In genomic region chr7:45034710-45035109, GRCh38 we compare ENCODE assay signal across 12 cellular contexts. TPM values are rescaled to one million over a fixed set of nuclear protein-coding genes. Genes with fewer than 3 reads are reported as not detected.
A peak's percentile ranks its signal among the peaks of the same experiment; 100 is the strongest.
DNase-seq lines count a peak whose midpoint lies in the region; ATAC-seq and TF ChIP-seq lines count a peak whose summit lies in the region.
"Not testable (repeated sequence)": the region's sequence is repeated elsewhere in the genome, so short reads cannot be mapped to it uniquely, and the experiment has no call there.
"Had no signal": no experiment of that assay in that cellular context is flagged by ENCODE, and none has a peak within 500 bp of the region (broad histone marks: within the 10 kb centered on the region; RNA-seq: fewer than 3 reads in every experiment).

No MANE protein-coding gene starts in this region.

- peaks cover 42% of the 10 kb centered on the region for H3K36me3 Mint-ChIP-seq in T-cell
- not testable (repeated sequence) for H3K36me3 Mint-ChIP-seq in activated naive CD4-positive, alpha-beta T cell treated with anti-CD3 and anti-CD28 coated beads, Interleukin-2, amount 50 U/mL, for 24 hours
- H3K36me3 Mint-ChIP-seq in effector memory CD8-positive, alpha-beta T cell (ENCODE audit: insufficient read depth): peaks cover 61% of the 10 kb centered on the region
- peaks cover 5 to 77% (median 15%) of the 10 kb centered on the region in 3 donors for H3K36me3 Mint-ChIP-seq in naive thymus-derived CD8-positive, alpha-beta T cell

- CTCF ChIA-PET in T-cell (lab: Charles Lee): interaction anchor here (0.7 to 2.1 kb wide), 3 partner anchors 42 to 243 kb away, joined by 4 to 14 read pairs (median 4); no protein-coding TSS in a partner anchor

- H3K27ac Mint-ChIP-seq in T-cell: peak overlapping the region; percentile 46 to 48
- peak overlapping the region; percentile 54 for H3K27ac Mint-ChIP-seq in activated naive CD4-positive, alpha-beta T cell treated with anti-CD3 and anti-CD28 coated beads, Interleukin-2, amount 50 U/mL, for 24 hours
- H3K27ac Mint-ChIP-seq in effector memory CD8-positive, alpha-beta T cell: peak overlapping the region; percentile 91 to 93
- peak overlapping the region in 8 of 10 donors; percentile 4 to 93 (median 76) for H3K27ac Mint-ChIP-seq in naive thymus-derived CD8-positive, alpha-beta T cell

- H3K9me3 Mint-ChIP-seq in T-cell; activated naive CD4-positive, alpha-beta T cell treated with anti-CD3 and anti-CD28 coated beads, Interleukin-2, amount 50 U/mL, for 24 hours; effector memory CD8-positive, alpha-beta T cell; naive thymus-derived CD8-positive, alpha-beta T cell: not testable (repeated sequence)

- not testable (repeated sequence) for H3K9ac ChIP-seq in DND-41 (ENCODE audit: low read depth, low read length)

- peak overlapping the region; percentile 28; the same call in 1 of the 2 replicates for H3K27ac ChIP-seq in DND-41 (ENCODE audit: low read length)

- not testable (repeated sequence) for H3K27me3 Mint-ChIP-seq in T-cell; activated naive CD4-positive, alpha-beta T cell treated with anti-CD3 and anti-CD28 coated beads, Interleukin-2, amount 50 U/mL, for 24 hours; effector memory CD8-positive, alpha-beta T cell; naive thymus-derived CD8-positive, alpha-beta T cell

- DNase-seq in DND-41; T-cell; effector memory CD8-positive, alpha-beta T cell; naive thymus-derived CD8-positive, alpha-beta T cell: not testable (repeated sequence)
- DNase-seq in activated CD8-positive, alpha-beta memory T cell treated with anti-CD3 and anti-CD28 coated beads for 24 hours: peak; percentile 52

- peaks cover 41% of the 10 kb centered on the region for H3K4me1 ChIP-seq in DND-41 (ENCODE audit: insufficient read depth, low read length)

- not testable (repeated sequence) for TF ChIP-seq CTCF in DND-41 (IDR thresholded peaks at IDR 0.05; ENCODE audit: borderline replicate concordance, extremely low read depth, low read length, poor library complexity, severe bottlenecking)

- POLR2A ChIA-PET in T-cell (lab: Charles Lee): interaction anchor here (0.7 to 1.3 kb wide), 3 partner anchors 13 to 61 kb away, joined by 3 to 7 read pairs (median 4); no protein-coding TSS in a partner anchor
- POLR2A ChIA-PET in naive thymus-derived CD8-positive, alpha-beta T cell (lab: Charles Lee): interaction anchor here (0.6 to 17.7 kb wide), 8 partner anchors 7 to 183 kb away, joined by 3 to 314 read pairs (median 4); partner anchors contain the start of genes CCM2 and MYO1G

- peaks cover 70% of the 10 kb centered on the region for H4K20me1 ChIP-seq in DND-41 (ENCODE audit: insufficient read depth, low read length)

- not testable (repeated sequence) for H2AFZ ChIP-seq in DND-41 (ENCODE audit: low read depth, low read length)

- peaks cover 85 to 88% (median 87%) of the 10 kb centered on the region in 3 donors for H3K4me1 Mint-ChIP-seq in T-cell
- H3K4me1 Mint-ChIP-seq in activated naive CD4-positive, alpha-beta T cell treated with anti-CD3 and anti-CD28 coated beads, Interleukin-2, amount 50 U/mL, for 24 hours: peaks cover 82% of the 10 kb centered on the region
- H3K4me1 Mint-ChIP-seq in effector memory CD8-positive, alpha-beta T cell (ENCODE audit: low read depth in 2 of 2): peaks cover 62 to 68% of the 10 kb centered on the region in 2 donors
- peaks cover 41 to 87% (median 84%) of the 10 kb centered on the region in 4 donors for H3K4me1 Mint-ChIP-seq in naive thymus-derived CD8-positive, alpha-beta T cell

- not testable (repeated sequence) for H3K27me3 ChIP-seq in DND-41 (ENCODE audit: insufficient read depth, low read length, poor library complexity)

- H3K4me3 Mint-ChIP-seq in T-cell: peak overlapping the region in 1 of 3 donors; percentile 91
- not testable (repeated sequence) for H3K4me3 Mint-ChIP-seq in activated naive CD4-positive, alpha-beta T cell treated with anti-CD3 and anti-CD28 coated beads, Interleukin-2, amount 50 U/mL, for 24 hours
- peak overlapping the region in 1 of 2 donors; percentile 37 for H3K4me3 Mint-ChIP-seq in effector memory CD8-positive, alpha-beta T cell
- H3K4me3 Mint-ChIP-seq in naive thymus-derived CD8-positive, alpha-beta T cell: peak overlapping the region in 8 of 10 donors; percentile 25 to 90 (median 50)

- H3K9me3 ChIP-seq in DND-41 (ENCODE audit: insufficient read depth, low read length, severe bottlenecking): not testable (repeated sequence)

- H3K36me3 ChIP-seq in DND-41 (ENCODE audit: insufficient read depth, low read length): peaks cover 69% of the 10 kb centered on the region

- ATAC-seq in DND-41 (ENCODE audit: insufficient read depth, low read depth); T-cell (replicated peaks in 1 of 4); effector memory CD8-positive, alpha-beta T cell (replicated peaks); naive thymus-derived CD8-positive, alpha-beta T cell: not testable (repeated sequence)

- H3K4me3 ChIP-seq in DND-41 (ENCODE audit: low read depth in 1 of 2, low read length in 2 of 2): not testable (repeated sequence)

- 0 out of 2 replicates have a peak overlapping the region, but pooled peaks have one; percentile 31 for H3K4me2 ChIP-seq in DND-41 (ENCODE audit: insufficient read depth, low read length)

- H3K79me2 ChIP-seq in DND-41 (ENCODE audit: insufficient read depth, low read length): peaks cover 97% of the 10 kb centered on the region

RNA-seq across cellular contexts. Expression of gene CCM2, which starts 34.7 kb away (rescaled TPM):
- total RNA-seq in T-cell: 100 to 1,000 TPM in 4 of 5 donors, 10 to 100 TPM in 1; 88.6 to 190 (median 167) TPM
- total RNA-seq in naive thymus-derived CD8-positive, alpha-beta T cell: 100 to 1,000 TPM; 160 to 167 TPM
- polyA plus RNA-seq in naive thymus-derived CD8-positive, alpha-beta T cell: 10 to 100 TPM; 49.9 to 81.7 (median 63.2) TPM

RNA-seq across cellular contexts. Expression of gene NACAD, which starts 54.1 kb away (rescaled TPM):
- total RNA-seq in T-cell: 1 to 10 TPM in 1 of 5 donors, under 1 TPM in 4; 0.10 to 1.6 (median 0.20) TPM
- under 1 TPM; 0.13 to 0.16 TPM for total RNA-seq in naive thymus-derived CD8-positive, alpha-beta T cell
- under 1 TPM; 0.06 to 0.15 (median 0.15) TPM for polyA plus RNA-seq in naive thymus-derived CD8-positive, alpha-beta T cell
- total RNA-seq: G401, GM12878 had no signal
- polyA plus RNA-seq: GM12878 had no signal

RNA-seq across cellular contexts. Expression of gene MYO1G, which starts 55.9 kb away (rescaled TPM):
- total RNA-seq in T-cell: 100 to 1,000 TPM; 183 to 272 (median 192) TPM
- 10 to 100 TPM; 44.4 to 44.5 TPM for total RNA-seq in naive thymus-derived CD8-positive, alpha-beta T cell
- polyA plus RNA-seq in naive thymus-derived CD8-positive, alpha-beta T cell: 100 to 1,000 TPM in 1 of 3 donors, 10 to 100 TPM in 2; 60.0 to 106 (median 73.8) TPM
- total RNA-seq: H4, HFFc6, HT1080 had no signal
- polyA plus RNA-seq: AG04450 had no signal

Comparison
In these comparisons a context has a peak if more than half of its experiments do, and no peak if none do; other contexts are left out.
1. RNA of gene MYO1G, which starts 55.9 kb away (total RNA-seq): 183 to 272 TPM in T-cell; 44.4 to 44.5 TPM in naive thymus-derived CD8-positive, alpha-beta T cell; every median in the first group is over 4 times any median in the second.
2. Peak in every context shown above with its lines, with median percentiles within 50 percentile points of each other: H3K27ac Mint-ChIP-seq.